In genomic region chr9:4639420-4639819, GRCh38 we compare ENCODE assay signal across 19 cellular contexts. TPM values are rescaled to one million over a fixed set of nuclear protein-coding genes. Genes with fewer than 3 reads are reported as not detected.
"Had no signal": no experiment of that assay in that cellular context is flagged by ENCODE, and none has a peak within 500 bp of the region (broad histone marks: within the 10 kb centered on the region; RNA-seq: fewer than 3 reads in every experiment).

No MANE protein-coding gene starts in this region.

- H3K4me3 Mint-ChIP-seq: activated B cell treated with CpG ODN at 0.5 μM for 24 hours; activated CD4-positive, alpha-beta T cell treated with anti-CD3 and anti-CD28 coated beads, Interleukin-2, amount 10 ng/mL, durations not matched to agents 24 days and 14 days; activated CD8-positive, alpha-beta memory T cell treated with anti-CD3 and anti-CD28 coated beads, Interleukin-2, amount 10 ng/mL, durations not matched to agents 7 days and 5 days; activated naive CD4-positive, alpha-beta T cell treated with anti-CD3 and anti-CD28 coated beads, Interleukin-2, amount 10 ng/mL, durations not matched to agents 7 days and 5 days; activated naive CD8-positive, alpha-beta T cell treated with anti-CD3 and anti-CD28 coated beads for 36 hours; activated T-cell treated with anti-CD3 and anti-CD28 coated beads, Interleukin-2, amount 50 U/mL, for 24 hours; activated T-helper 1 cell treated with anti-CD3 and anti-CD28 coated beads, Interleukin-12 subunit alpha, Interleukin-12 subunit beta, Interleukin-2, Interleukin-4 antibody, amounts not matched to agents 30 ng/mL and 10 ng/mL and 1 ng/mL, durations not matched to agents 14 hours and 24 hours and 36 hours; T-helper 1 cell treated with Interleukin-12 subunit alpha and Interleukin-12 subunit beta and Interleukin-4 antibody, amounts not matched to agents 30 μg/mL and 1 μg/mL, for 36 hours had no signal

- DNase-seq: activated B cell treated with CpG ODN at 0.5 μM for 24 hours; activated CD4-positive, alpha-beta T cell treated with anti-CD3 and anti-CD28 coated beads for 1 hour; caudate nucleus; NCI-H1417 treated with DMSO at 0.1 percent for 48 hours; NCI-H2029 treated with DMSO at 0.1 percent for 48 hours; Right ventricle myocardium superior had no signal

- H3K4me1 Mint-ChIP-seq: activated B cell treated with CpG ODN at 0.5 μM for 24 hours; activated CD4-positive, alpha-beta T cell treated with anti-CD3 and anti-CD28 coated beads, Interleukin-2, amount 10 ng/mL, durations not matched to agents 24 days and 14 days; activated naive CD4-positive, alpha-beta T cell treated with anti-CD3 and anti-CD28 coated beads, Interleukin-2, amount 10 ng/mL, durations not matched to agents 7 days and 5 days had no signal

- H3K4me3 ChIP-seq: breast epithelium, Peyer's patch, SJCRH30 had no signal

- FAIRE-seq: TTC549 had no signal

- H3K9me3 ChIP-seq: breast epithelium, Peyer's patch, SJCRH30 had no signal

- H3K27ac ChIP-seq: breast epithelium, KMS-11, Peyer's patch, RWPE1, SJCRH30 had no signal

- H3K36me3 Mint-ChIP-seq: activated CD8-positive, alpha-beta memory T cell treated with anti-CD3 and anti-CD28 coated beads, Interleukin-2, amount 10 ng/mL, durations not matched to agents 7 days and 5 days; activated naive CD4-positive, alpha-beta T cell treated with anti-CD3 and anti-CD28 coated beads, Interleukin-2, amount 10 ng/mL, durations not matched to agents 7 days and 5 days; activated naive CD8-positive, alpha-beta T cell treated with anti-CD3 and anti-CD28 coated beads for 36 hours had no signal

- H3K4me1 ChIP-seq: breast epithelium, Peyer's patch, SJCRH30 had no signal

- H3K27ac Mint-ChIP-seq: activated B cell treated with CpG ODN at 0.5 μM for 24 hours; activated CD4-positive, alpha-beta T cell treated with anti-CD3 and anti-CD28 coated beads, Interleukin-2, amount 10 ng/mL, durations not matched to agents 24 days and 14 days; activated CD8-positive, alpha-beta memory T cell treated with anti-CD3 and anti-CD28 coated beads, Interleukin-2, amount 10 ng/mL, durations not matched to agents 7 days and 5 days; activated naive CD4-positive, alpha-beta T cell treated with anti-CD3 and anti-CD28 coated beads, Interleukin-2, amount 10 ng/mL, durations not matched to agents 7 days and 5 days; activated naive CD8-positive, alpha-beta T cell treated with anti-CD3 and anti-CD28 coated beads for 36 hours; activated T-cell treated with anti-CD3 and anti-CD28 coated beads, Interleukin-2, amount 50 U/mL, for 24 hours; activated T-helper 1 cell treated with anti-CD3 and anti-CD28 coated beads, Interleukin-12 subunit alpha, Interleukin-12 subunit beta, Interleukin-2, Interleukin-4 antibody, amounts not matched to agents 30 ng/mL and 10 ng/mL and 1 ng/mL, durations not matched to agents 14 hours and 24 hours and 36 hours; T-helper 1 cell treated with Interleukin-12 subunit alpha and Interleukin-12 subunit beta and Interleukin-4 antibody, amounts not matched to agents 30 μg/mL and 1 μg/mL, for 36 hours had no signal

- H3K27me3 ChIP-seq: breast epithelium, Peyer's patch, SJCRH30 had no signal

- H3K27me3 Mint-ChIP-seq: activated naive CD4-positive, alpha-beta T cell treated with anti-CD3 and anti-CD28 coated beads, Interleukin-2, amount 10 ng/mL, durations not matched to agents 7 days and 5 days; activated naive CD8-positive, alpha-beta T cell treated with anti-CD3 and anti-CD28 coated beads for 36 hours; activated T-cell treated with anti-CD3 and anti-CD28 coated beads, Interleukin-2, amount 50 U/mL, for 24 hours had no signal

- H3K36me3 ChIP-seq: breast epithelium, Peyer's patch, SJCRH30 had no signal

RNA-seq across cellular contexts. Expression of gene SPATA6L, which starts 26.9 kb away (rescaled TPM):
- total RNA-seq: activated CD4-positive, alpha-beta T cell treated with anti-CD3 and anti-CD28 coated beads, Interleukin-2, amount 10 ng/mL, durations not matched to agents 24 days and 14 days; activated T-helper 1 cell treated with anti-CD3 and anti-CD28 coated beads, Interleukin-12 subunit alpha, Interleukin-12 subunit beta, Interleukin-2, Interleukin-4 antibody, amounts not matched to agents 30 ng/mL and 10 ng/mL and 1 ng/mL, durations not matched to agents 14 hours and 24 hours and 36 hours; SJCRH30 had no signal
